8 cellular contexts compared by ENCODE assay signal in genomic region chr5:78649220-78649700, GRCh38. TPM values are rescaled to one million over a fixed set of nuclear protein-coding genes. Genes with fewer than 3 reads are reported as not detected.
A peak's percentile ranks its signal among the peaks of the same experiment; 100 is the strongest.
DNase-seq lines count a peak whose midpoint lies in the region; ATAC-seq and TF ChIP-seq lines count a peak whose summit lies in the region.

No MANE protein-coding gene starts in this region.

- H3K9ac ChIP-seq in HUES48 (ENCODE audit: low read depth, low read length), result peak overlapping the region; percentile 66

- H3K36me3 ChIP-seq in ACC112 (ENCODE audit: insufficient read depth, low read length) (no peaks in the 10 kb centered on the region), HUES48 (ENCODE audit: control insufficient read depth, insufficient read depth, low read length) (peaks cover 13% of the 10 kb centered on the region; the same call in 1 of the 2 replicates), mesodermal cell (ENCODE audit: control insufficient read depth, insufficient read depth, low read length) (peaks cover 15% of the 10 kb centered on the region)

- H3K9me3 Mint-ChIP-seq in chondrocyte (ENCODE audit: low read depth), result no peaks in the 10 kb centered on the region

- no peak for ATAC-seq in HG02885 (IDR thresholded peaks at IDR 0.05; ENCODE audit: poor library complexity, unreplicated experiment)

- H3K27me3 Mint-ChIP-seq in chondrocyte (ENCODE audit: low read depth), result no peaks in the 10 kb centered on the region

- H3K9me3 ChIP-seq in HUES48 (ENCODE audit: control insufficient read depth, insufficient read depth, low read length) (no peaks in the 10 kb centered on the region), mesodermal cell (ENCODE audit: control insufficient read depth, low read length) (no peaks in the 10 kb centered on the region)

- peak overlapping the region; percentile 45 for H3K4me3 Mint-ChIP-seq in chondrocyte (ENCODE audit: unreplicated experiment)

- peaks cover 5% of the 10 kb centered on the region for H3K36me3 Mint-ChIP-seq in chondrocyte (ENCODE audit: low read depth)

- H2AFZ ChIP-seq in ACC112 (ENCODE audit: low read length, unreplicated experiment), result peak overlapping the region; percentile 86

- peaks cover 17% of the 10 kb centered on the region for H3K4me1 ChIP-seq in ACC112 (ENCODE audit: control insufficient read depth, insufficient read depth, low read length, unreplicated experiment)
- H3K4me1 ChIP-seq in HUES48 (ENCODE audit: control insufficient read depth, insufficient read depth, low read length), result peaks cover 23% of the 10 kb centered on the region
- H3K4me1 ChIP-seq in mesodermal cell (ENCODE audit: control insufficient read depth, insufficient read depth, low read length, poor library complexity, severe bottlenecking), result peaks cover 13% of the 10 kb centered on the region

- H3K27me3 ChIP-seq in ACC112 (ENCODE audit: insufficient read depth, low read length) (no peaks in the 10 kb centered on the region), HUES48 (ENCODE audit: control insufficient read depth, insufficient read depth, low read length) (no peaks in the 10 kb centered on the region)

- H3K27ac ChIP-seq in ACC112 (ENCODE audit: low read depth, low read length), result peak overlapping the region; percentile 57
- H3K27ac ChIP-seq in HUES48 (ENCODE audit: low read depth, low read length), result peak overlapping the region; percentile 85
- H3K27ac ChIP-seq in mesodermal cell (ENCODE audit: low read depth, low read length, severe bottlenecking), result peak overlapping the region; percentile 76

- DNase-seq in chondrocyte (ENCODE audit: low spot score) (no peak), DMS114 treated with DMSO at 0.1 percent for 48 hours (lab: John Stamatoyannopoulos, UW; ENCODE audit: unreplicated experiment) (no peak), pons (ENCODE audit: low spot score) (no peak)
- no peak for DNase-seq in activated CD4-positive, CD25-positive, alpha-beta regulatory T cell (lab: John Stamatoyannopoulos, UW)

- H3K27ac Mint-ChIP-seq in chondrocyte (ENCODE audit: unreplicated experiment), result peak overlapping the region; percentile 95

- H3K4me1 Mint-ChIP-seq in chondrocyte (ENCODE audit: low read depth), result peaks cover 54% of the 10 kb centered on the region

- no peak for TF ChIP-seq CTCF in chondrocyte (IDR thresholded peaks at IDR 0.05)

- WGBS in mesodermal cell (ENCODE audit: insufficient coverage in 2 of 2), 2 experiments, result 2% methylated on average over 18 to 21 of the region's 23 CpGs

- H3K4me3 ChIP-seq in ACC112 (ENCODE audit: low read depth, low read length) (peak overlapping the region; percentile 99), HUES48 (ENCODE audit: low read depth, low read length) (peak overlapping the region; percentile 89), mesodermal cell (ENCODE audit: extremely low read depth, insufficient read depth, low read length, poor library complexity, severe bottlenecking) (peak overlapping the region; percentile 81)

- H3K79me2 ChIP-seq in ACC112 (ENCODE audit: control insufficient read depth, insufficient read depth, low read length, unreplicated experiment), result peaks cover 35% of the 10 kb centered on the region

RNA-seq across cellular contexts. Expression of gene LHFPL2, which starts 0.7 kb away (rescaled TPM):
- total RNA-seq in chondrocyte, result 45.4 to 49.6 TPM (median 49.4 TPM) in 3 replicates
- polyA plus RNA-seq in mesodermal cell (2013, experiment 1 of 2), result 40.1 TPM
- polyA plus RNA-seq in mesodermal cell (2013, experiment 2 of 2), result 47.4 TPM
